ENCODE assay signal across 8 cellular contexts in the genomic region with DNA sequence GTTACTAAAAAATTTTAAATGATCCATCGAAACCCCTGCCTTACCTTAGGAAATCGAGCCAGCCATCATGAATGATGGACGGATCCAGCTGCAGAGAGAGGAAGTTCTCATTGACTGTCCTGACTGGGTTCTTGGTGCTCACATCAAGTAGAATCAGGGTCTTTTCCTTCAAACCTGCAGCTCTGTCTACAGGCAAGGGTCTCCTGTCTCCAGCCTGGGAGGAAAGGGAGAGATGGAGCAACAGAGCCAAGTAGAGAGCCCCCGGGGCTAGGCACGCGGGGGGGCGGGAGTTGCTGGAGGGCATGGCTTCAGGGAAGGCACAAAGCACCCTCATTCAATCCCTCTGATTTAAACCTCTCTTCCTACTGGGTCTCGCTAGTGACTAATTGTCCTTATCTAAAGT. TPM values are rescaled to one million over a fixed set of nuclear protein-coding genes. Genes with fewer than 3 reads are reported as not detected.
DNase-seq lines count a peak whose midpoint lies in the region; TF ChIP-seq lines count a peak whose summit lies in the region.

Gene HPSE2, minus strand, starts transcription at position 384 of the 403 bp plus-strand sequence.

- H3K9me3 ChIP-seq in stomach, result no peaks in the 10 kb centered on the region

- 2 to 7% (median 6%) methylated on average over 6 to 8 of the region's 8 CpGs for WGBS in stomach, 5 donors
- 0 to 2% methylated on average over 8 of the region's 8 CpGs for WGBS in lower leg skin, 2 donors

- H3K4me1 Mint-ChIP-seq in T-helper 1 cell treated with Interleukin-12 subunit alpha and Interleukin-12 subunit beta and Interleukin-4 antibody, amounts not matched to agents 30 μg/mL and 1 μg/mL, for 36 hours (ENCODE audit: low read depth), result peaks cover 5% of the 10 kb centered on the region
- H3K4me1 Mint-ChIP-seq in activated naive CD8-positive, alpha-beta T cell treated with anti-CD3 and anti-CD28 coated beads for 36 hours, result peaks cover 29% of the 10 kb centered on the region

- peak within 1 kb of the TSS; percentile 14 for H3K27ac Mint-ChIP-seq in T-helper 1 cell treated with Interleukin-12 subunit alpha and Interleukin-12 subunit beta and Interleukin-4 antibody, amounts not matched to agents 30 μg/mL and 1 μg/mL, for 36 hours
- H3K27ac Mint-ChIP-seq in activated naive CD8-positive, alpha-beta T cell treated with anti-CD3 and anti-CD28 coated beads for 36 hours, result no peak within 1 kb of the TSS

- TF ChIP-seq EP300 in stomach (IDR thresholded peaks at IDR 0.05), result no peak

- H3K4me3 Mint-ChIP-seq in T-helper 1 cell treated with Interleukin-12 subunit alpha and Interleukin-12 subunit beta and Interleukin-4 antibody, amounts not matched to agents 30 μg/mL and 1 μg/mL, for 36 hours, result peak within 1 kb of the TSS; percentile 4
- peak within 1 kb of the TSS; percentile 44 for H3K4me3 Mint-ChIP-seq in activated naive CD8-positive, alpha-beta T cell treated with anti-CD3 and anti-CD28 coated beads for 36 hours

- TF ChIP-seq POLR2A in stomach (IDR thresholded peaks at IDR 0.05) (no peak), lower leg skin (IDR thresholded peaks at IDR 0.05) (no peak)

- peaks cover 77% of the 10 kb centered on the region for H3K27me3 Mint-ChIP-seq in T-helper 1 cell treated with Interleukin-12 subunit alpha and Interleukin-12 subunit beta and Interleukin-4 antibody, amounts not matched to agents 30 μg/mL and 1 μg/mL, for 36 hours (ENCODE audit: low read depth)
- peaks cover 91% of the 10 kb centered on the region for H3K27me3 Mint-ChIP-seq in activated naive CD8-positive, alpha-beta T cell treated with anti-CD3 and anti-CD28 coated beads for 36 hours

- intact Hi-C loops in stomach (cut with DNase I; ENCODE audit: low total_unique reads) (no loop called here), lower leg skin (cut with DNase I; ENCODE audit: low total_unique reads) (no loop called here)

- peak within 1 kb of the TSS in 3 of 5 donors; percentile 27 to 76 (median 71) for H3K27ac ChIP-seq in stomach

- DNase-seq in T-helper 1 cell (no peak), left kidney (ENCODE audit: low read depth, low spot score) (peak; percentile 21), stomach (no peak), NCI-H1694 treated with DMSO at 0.1 percent for 48 hours (lab: John Stamatoyannopoulos, UW) (no peak), lower leg skin (ENCODE audit: low spot score in 2 of 2) (no peak)
- no peak for DNase-seq in activated naive CD8-positive, alpha-beta T cell treated with anti-CD3 and anti-CD28 coated beads for 36 hours
- no peak for DNase-seq in activated naive CD4-positive, alpha-beta T cell (lab: John Stamatoyannopoulos, UW)

- no peaks in the 10 kb centered on the region for H3K36me3 Mint-ChIP-seq in T-helper 1 cell treated with Interleukin-12 subunit alpha and Interleukin-12 subunit beta and Interleukin-4 antibody, amounts not matched to agents 30 μg/mL and 1 μg/mL, for 36 hours (ENCODE audit: low read depth)
- no peaks in the 10 kb centered on the region for H3K36me3 Mint-ChIP-seq in activated naive CD8-positive, alpha-beta T cell treated with anti-CD3 and anti-CD28 coated beads for 36 hours

- no peaks in the 10 kb centered on the region for H3K36me3 ChIP-seq in stomach

- no peak for TF ChIP-seq CTCF in stomach (IDR thresholded peaks at IDR 0.05)
- TF ChIP-seq CTCF in lower leg skin (IDR thresholded peaks at IDR 0.05), result no peak

- H3K9me3 Mint-ChIP-seq in T-helper 1 cell treated with Interleukin-12 subunit alpha and Interleukin-12 subunit beta and Interleukin-4 antibody, amounts not matched to agents 30 μg/mL and 1 μg/mL, for 36 hours, result no peaks in the 10 kb centered on the region
- no peaks in the 10 kb centered on the region for H3K9me3 Mint-ChIP-seq in activated naive CD8-positive, alpha-beta T cell treated with anti-CD3 and anti-CD28 coated beads for 36 hours

- H3K4me1 ChIP-seq in stomach, result peaks cover 14 to 50% (median 32%) of the 10 kb centered on the region in 4 donors

- H3K4me3 ChIP-seq in stomach, result peak within 1 kb of the TSS; percentile 51 to 56 (median 54)
- no peak within 1 kb of the TSS for H3K4me3 ChIP-seq in lower leg skin (ENCODE audit: low read depth, poor library complexity, severe bottlenecking)

- H3K27me3 ChIP-seq in stomach, result peaks cover 6 to 88% (median 64%) of the 10 kb centered on the region in 3 donors

RNA-seq across cellular contexts. Expression of gene HPSE2, which starts in this region (rescaled TPM):
- total RNA-seq in activated naive CD8-positive, alpha-beta T cell treated with anti-CD3 and anti-CD28 coated beads for 36 hours, result not detected
- total RNA-seq in stomach, result 10 to 100 TPM in 1 of 5 donors, 1 to 10 TPM in 3, under 1 TPM in 1; 0.58 to 15.8 (median 4.0) TPM
- polyA plus RNA-seq in stomach, result 1 to 10 TPM in 1 of 3 donors, under 1 TPM in 2; 0.61 to 2.9 (median 0.81) TPM
- 1 to 10 TPM in 2 of 4 donors, under 1 TPM in 2; 0.57 to 3.6 (median 1.5) TPM for total RNA-seq in lower leg skin
